In the genomic region with DNA sequence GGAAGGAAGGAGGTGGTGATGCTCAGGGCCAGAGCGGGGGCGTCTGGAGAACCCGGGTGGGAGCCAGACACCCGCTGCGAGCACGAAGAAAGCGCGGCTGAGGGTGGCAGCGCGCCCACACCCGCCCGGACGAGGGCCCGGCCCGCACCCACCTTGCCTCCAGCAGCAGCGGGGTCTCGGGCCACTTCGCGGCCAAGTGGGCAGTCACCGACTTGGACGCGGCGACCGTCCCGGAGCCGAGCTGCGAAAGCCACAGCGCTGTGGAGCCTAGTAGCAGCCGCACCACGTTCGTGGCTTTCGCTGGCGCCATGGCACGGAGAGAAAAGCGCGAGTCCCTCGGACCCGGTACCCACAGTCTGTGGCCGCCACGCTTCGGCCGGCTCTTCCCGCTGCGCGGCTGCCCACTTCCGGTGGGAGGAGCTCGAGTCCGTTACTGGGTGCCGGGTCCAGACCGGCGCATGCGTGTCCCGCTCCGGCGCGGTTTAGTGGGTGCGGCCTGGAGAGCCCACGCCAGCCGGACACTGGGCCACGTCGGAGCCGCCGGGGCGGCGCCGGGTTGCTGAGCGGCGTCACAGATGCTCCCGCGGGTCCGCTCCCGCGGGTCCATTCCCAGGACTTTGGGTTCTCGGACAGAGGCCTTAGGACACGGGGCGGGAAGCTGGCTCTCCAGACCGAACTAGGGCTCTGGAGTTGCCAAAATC, we compare ENCODE assay signal across 8 cellular contexts. TPM values are rescaled to one million over a fixed set of nuclear protein-coding genes. Genes with fewer than 3 reads are reported as not detected.
DNase-seq lines count a peak whose midpoint lies in the region; ATAC-seq, FAIRE-seq and TF ChIP-seq lines count a peak whose summit lies in the region.

A gene with protein sequence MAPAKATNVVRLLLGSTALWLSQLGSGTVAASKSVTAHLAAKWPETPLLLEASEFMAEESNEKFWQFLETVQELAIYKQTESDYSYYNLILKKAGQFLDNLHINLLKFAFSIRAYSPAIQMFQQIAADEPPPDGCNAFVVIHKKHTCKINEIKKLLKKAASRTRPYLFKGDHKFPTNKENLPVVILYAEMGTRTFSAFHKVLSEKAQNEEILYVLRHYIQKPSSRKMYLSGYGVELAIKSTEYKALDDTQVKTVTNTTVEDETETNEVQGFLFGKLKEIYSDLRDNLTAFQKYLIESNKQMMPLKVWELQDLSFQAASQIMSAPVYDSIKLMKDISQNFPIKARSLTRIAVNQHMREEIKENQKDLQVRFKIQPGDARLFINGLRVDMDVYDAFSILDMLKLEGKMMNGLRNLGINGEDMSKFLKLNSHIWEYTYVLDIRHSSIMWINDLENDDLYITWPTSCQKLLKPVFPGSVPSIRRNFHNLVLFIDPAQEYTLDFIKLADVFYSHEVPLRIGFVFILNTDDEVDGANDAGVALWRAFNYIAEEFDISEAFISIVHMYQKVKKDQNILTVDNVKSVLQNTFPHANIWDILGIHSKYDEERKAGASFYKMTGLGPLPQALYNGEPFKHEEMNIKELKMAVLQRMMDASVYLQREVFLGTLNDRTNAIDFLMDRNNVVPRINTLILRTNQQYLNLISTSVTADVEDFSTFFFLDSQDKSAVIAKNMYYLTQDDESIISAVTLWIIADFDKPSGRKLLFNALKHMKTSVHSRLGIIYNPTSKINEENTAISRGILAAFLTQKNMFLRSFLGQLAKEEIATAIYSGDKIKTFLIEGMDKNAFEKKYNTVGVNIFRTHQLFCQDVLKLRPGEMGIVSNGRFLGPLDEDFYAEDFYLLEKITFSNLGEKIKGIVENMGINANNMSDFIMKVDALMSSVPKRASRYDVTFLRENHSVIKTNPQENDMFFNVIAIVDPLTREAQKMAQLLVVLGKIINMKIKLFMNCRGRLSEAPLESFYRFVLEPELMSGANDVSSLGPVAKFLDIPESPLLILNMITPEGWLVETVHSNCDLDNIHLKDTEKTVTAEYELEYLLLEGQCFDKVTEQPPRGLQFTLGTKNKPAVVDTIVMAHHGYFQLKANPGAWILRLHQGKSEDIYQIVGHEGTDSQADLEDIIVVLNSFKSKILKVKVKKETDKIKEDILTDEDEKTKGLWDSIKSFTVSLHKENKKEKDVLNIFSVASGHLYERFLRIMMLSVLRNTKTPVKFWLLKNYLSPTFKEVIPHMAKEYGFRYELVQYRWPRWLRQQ (N-terminal part only) (minus strand): TSS at position 399 of the 701 bp plus-strand sequence. CDS start 89 bp downstream, at position 310.

- H3K27me3 ChIP-seq in KMS-11 (ENCODE audit: insufficient read depth, low read depth) (no peaks in the 10 kb centered on the region), skeletal muscle tissue (ENCODE audit: control insufficient read depth in 3 of 3, insufficient read depth in 3 of 3, low read length in 3 of 3) (no peaks in the 10 kb centered on the region)

- H2AFZ ChIP-seq in KMS-11 (ENCODE audit: low read depth): peak within 1 kb of the TSS; percentile 94

- H3K9ac ChIP-seq in KMS-11: peak within 1 kb of the TSS; percentile 78
- peak within 1 kb of the TSS; percentile 74 to 91 (median 77) for H3K9ac ChIP-seq in skeletal muscle tissue (ENCODE audit: low read depth in 1 of 3, low read length in 3 of 3)

- H3K4me2 ChIP-seq in KMS-11: peak within 1 kb of the TSS; percentile 70

- FAIRE-seq in H54 (lab: Jason Lieb, UNC) (peak; percentile 98), RCC 7860 (lab: Jason Lieb, UNC) (no peak)

- H3K27me3 Mint-ChIP-seq in activated CD8-positive, alpha-beta T cell treated with anti-CD3 and anti-CD28 coated beads for 36 hours: peaks cover 23% of the 10 kb centered on the region
- peaks cover 19% of the 10 kb centered on the region for H3K27me3 Mint-ChIP-seq in activated CD8-positive, alpha-beta T cell treated with anti-CD3 and anti-CD28 coated beads, Interleukin-2, amount 10 ng/mL, durations not matched to agents 7 days and 5 days (ENCODE audit: low read depth)

- peak; percentile 8 for DNase-seq in activated CD8-positive, alpha-beta T cell treated with anti-CD3 and anti-CD28 coated beads for 36 hours
- no peak for DNase-seq in activated CD8-positive, alpha-beta T cell treated with anti-CD3 and anti-CD28 coated beads, Interleukin-2, amount 10 ng/mL, durations not matched to agents 7 days and 5 days
- DNase-seq in H54 (ENCODE audit: insufficient read length, low spot score): peak; percentile 98
- DNase-seq in RCC 7860 (ENCODE audit: low spot score): peak; percentile 81
- DNase-seq in cerebellum (ENCODE audit: low spot score): peak; percentile 86
- peak; percentile 98 for DNase-seq in islet precursor cell

- TF ChIP-seq POLR2A in H54 (IDR thresholded peaks at IDR 0.05; ENCODE audit: low read depth, low read length): peak; percentile 85

- peaks cover 3% of the 10 kb centered on the region for H3K4me1 ChIP-seq in KMS-11 (ENCODE audit: low read depth, poor library complexity, severe bottlenecking)
- H3K4me1 ChIP-seq in skeletal muscle tissue (ENCODE audit: control insufficient read depth in 3 of 3, insufficient read depth in 3 of 3, low read length in 3 of 3): peaks cover 0 to 7% (median 0%) of the 10 kb centered on the region in 3 donors

- H3K4me3 Mint-ChIP-seq in activated CD8-positive, alpha-beta T cell treated with anti-CD3 and anti-CD28 coated beads for 36 hours: no peak within 1 kb of the TSS
- H3K4me3 Mint-ChIP-seq in activated CD8-positive, alpha-beta T cell treated with anti-CD3 and anti-CD28 coated beads, Interleukin-2, amount 10 ng/mL, durations not matched to agents 7 days and 5 days: no peak within 1 kb of the TSS

- POLR2A ChIA-PET in activated CD8-positive, alpha-beta T cell treated with anti-CD3 and anti-CD28 coated beads for 36 hours (lab: Charles Lee): no interaction called here
- POLR2A ChIA-PET in activated CD8-positive, alpha-beta T cell treated with anti-CD3 and anti-CD28 coated beads, Interleukin-2, amount 10 ng/mL, durations not matched to agents 7 days and 5 days (lab: Charles Lee): no interaction called here

- no peaks in the 10 kb centered on the region for H3K36me3 ChIP-seq in KMS-11 (ENCODE audit: insufficient read depth)
- no peaks in the 10 kb centered on the region for H3K36me3 ChIP-seq in skeletal muscle tissue (ENCODE audit: control insufficient read depth in 3 of 3, insufficient read depth in 3 of 3, low read length in 3 of 3)

- H4K20me1 ChIP-seq in KMS-11 (ENCODE audit: insufficient read depth): no peaks in the 10 kb centered on the region

- H3K4me3 ChIP-seq in KMS-11 (IDR thresholded peaks at IDR 0.05; ENCODE audit: insufficient read depth, low read depth, low read length): no peak within 1 kb of the TSS
- peak within 1 kb of the TSS; percentile 76 to 94 (median 91) for H3K4me3 ChIP-seq in skeletal muscle tissue (ENCODE audit: low read length in 3 of 3)

- CTCF ChIA-PET in activated CD8-positive, alpha-beta T cell treated with anti-CD3 and anti-CD28 coated beads for 36 hours (lab: Charles Lee): no interaction called here
- CTCF ChIA-PET in activated CD8-positive, alpha-beta T cell treated with anti-CD3 and anti-CD28 coated beads, Interleukin-2, amount 10 ng/mL, durations not matched to agents 7 days and 5 days (lab: Charles Lee): no interaction called here

- ATAC-seq in activated CD8-positive, alpha-beta T cell treated with anti-CD3 and anti-CD28 coated beads for 36 hours: no peak
- no peak for ATAC-seq in activated CD8-positive, alpha-beta T cell treated with anti-CD3 and anti-CD28 coated beads, Interleukin-2, amount 10 ng/mL, durations not matched to agents 7 days and 5 days

- H3K79me2 ChIP-seq in KMS-11 (ENCODE audit: insufficient read depth, low read depth): peaks cover 20% of the 10 kb centered on the region; the same call in 1 of the 2 replicates

- H3K36me3 Mint-ChIP-seq in activated CD8-positive, alpha-beta T cell treated with anti-CD3 and anti-CD28 coated beads for 36 hours (ENCODE audit: low read depth): no peaks in the 10 kb centered on the region
- H3K36me3 Mint-ChIP-seq in activated CD8-positive, alpha-beta T cell treated with anti-CD3 and anti-CD28 coated beads, Interleukin-2, amount 10 ng/mL, durations not matched to agents 7 days and 5 days (ENCODE audit: low read depth): peaks cover 2% of the 10 kb centered on the region

- no peak within 1 kb of the TSS for H3K27ac Mint-ChIP-seq in activated CD8-positive, alpha-beta T cell treated with anti-CD3 and anti-CD28 coated beads for 36 hours
- H3K27ac Mint-ChIP-seq in activated CD8-positive, alpha-beta T cell treated with anti-CD3 and anti-CD28 coated beads, Interleukin-2, amount 10 ng/mL, durations not matched to agents 7 days and 5 days: no peak within 1 kb of the TSS

- H3K4me1 Mint-ChIP-seq in activated CD8-positive, alpha-beta T cell treated with anti-CD3 and anti-CD28 coated beads for 36 hours (ENCODE audit: low read depth): peaks cover 4% of the 10 kb centered on the region
- peaks cover 4% of the 10 kb centered on the region for H3K4me1 Mint-ChIP-seq in activated CD8-positive, alpha-beta T cell treated with anti-CD3 and anti-CD28 coated beads, Interleukin-2, amount 10 ng/mL, durations not matched to agents 7 days and 5 days (ENCODE audit: low read depth)

- no peaks in the 10 kb centered on the region for H3K9me3 ChIP-seq in skeletal muscle tissue (ENCODE audit: control insufficient read depth in 3 of 3, low read length in 3 of 3)

- no peak for TF ChIP-seq CTCF in activated CD8-positive, alpha-beta T cell treated with anti-CD3 and anti-CD28 coated beads for 36 hours (IDR thresholded peaks at IDR 0.05)
- no peak for TF ChIP-seq CTCF in KMS-11 (conservative IDR thresholded peaks at IDR 0.05; ENCODE audit: low read depth, low read length)

- peaks cover 3% of the 10 kb centered on the region for H3K9me3 Mint-ChIP-seq in activated CD8-positive, alpha-beta T cell treated with anti-CD3 and anti-CD28 coated beads for 36 hours
- no peaks in the 10 kb centered on the region for H3K9me3 Mint-ChIP-seq in activated CD8-positive, alpha-beta T cell treated with anti-CD3 and anti-CD28 coated beads, Interleukin-2, amount 10 ng/mL, durations not matched to agents 7 days and 5 days (ENCODE audit: insufficient read depth)

- intact Hi-C loops in activated CD8-positive, alpha-beta T cell treated with anti-CD3 and anti-CD28 coated beads for 36 hours (cut with micrococcal nuclease): no loop called here

- peak within 1 kb of the TSS; percentile 68 for H3K27ac ChIP-seq in KMS-11
- peak within 1 kb of the TSS; percentile 45 for H3K27ac ChIP-seq in skeletal muscle tissue (ENCODE audit: low read depth, low read length)

RNA-seq across cellular contexts. Expression of the gene that starts here (rescaled TPM):
- not detected for total RNA-seq in activated CD8-positive, alpha-beta T cell treated with anti-CD3 and anti-CD28 coated beads for 36 hours
- not detected for total RNA-seq in activated CD8-positive, alpha-beta T cell treated with anti-CD3 and anti-CD28 coated beads, Interleukin-2, amount 10 ng/mL, durations not matched to agents 7 days and 5 days
- total RNA-seq in cerebellum (94.6 TPM), skeletal muscle tissue (43.8 TPM)

Comparison
In these comparisons a context has a peak if more than half of its experiments do, and no peak if none do; other contexts are left out.
1. RNA of the gene that starts here (total RNA-seq): 94.6 TPM in cerebellum (single experiment) and 43.8 TPM in skeletal muscle tissue (single experiment); not detected in activated CD8-positive, alpha-beta T cell treated with anti-CD3 and anti-CD28 coated beads for 36 hours and not detected in activated CD8-positive, alpha-beta T cell treated with anti-CD3 and anti-CD28 coated beads, Interleukin-2, amount 10 ng/mL, durations not matched to agents 7 days and 5 days; every median in the first group is over 10 times any median in the second.
2. Peak in DNase-seq in activated CD8-positive, alpha-beta T cell treated with anti-CD3 and anti-CD28 coated beads for 36 hours; RNA of the gene not detected or under 1 TPM.